12 cellular contexts compared by ENCODE assay signal in the genomic region with DNA sequence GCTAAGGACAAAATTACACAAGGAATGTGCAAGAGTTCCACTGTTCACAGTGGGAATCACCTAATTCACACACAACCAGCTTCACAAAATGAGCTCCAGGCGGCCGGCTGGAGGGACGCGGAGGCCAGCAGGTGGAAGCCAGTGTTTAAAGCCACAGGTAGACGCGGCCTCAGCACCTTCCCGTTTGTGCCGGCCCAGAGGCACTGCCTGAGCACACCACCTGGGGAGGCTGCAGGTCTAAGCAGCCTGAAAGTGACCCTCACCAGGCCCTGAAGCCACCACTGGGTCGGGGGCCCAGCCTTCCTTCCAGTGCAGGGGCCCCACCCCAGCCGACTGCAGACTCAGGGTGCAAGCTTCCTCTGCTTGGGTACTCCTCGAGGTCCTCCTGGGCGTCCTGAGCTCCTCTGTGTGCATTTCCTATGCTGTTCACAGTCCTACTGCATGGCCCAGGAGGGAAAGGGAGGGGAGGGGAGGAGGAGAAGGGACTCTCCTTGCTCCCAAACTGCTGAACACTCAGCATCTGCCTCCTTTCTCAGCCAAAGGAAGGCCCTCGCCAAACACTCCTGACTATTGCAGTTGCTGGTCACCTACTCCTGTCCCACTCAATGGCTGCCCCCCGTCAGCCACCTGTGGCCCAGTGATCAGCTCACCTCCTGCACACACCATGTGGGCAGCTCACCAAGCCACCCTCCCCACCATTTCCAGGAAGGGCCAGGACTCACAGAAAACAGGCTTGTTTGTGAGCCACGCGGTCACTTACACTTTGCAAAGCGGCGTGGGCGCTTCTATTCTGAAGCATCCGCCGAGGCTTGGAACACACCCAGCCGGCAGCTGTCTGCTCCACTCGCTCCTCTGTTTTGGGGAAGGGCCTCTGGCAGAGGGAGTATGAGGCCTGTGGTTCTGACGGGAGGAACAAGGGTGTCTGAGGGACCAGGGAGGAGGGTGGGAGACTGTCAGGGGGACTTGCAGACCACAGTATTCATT.
DNase-seq lines count a peak whose midpoint lies in the region; ATAC-seq lines count a peak whose summit lies in the region.
"Had no signal": no experiment of that assay in that cellular context is flagged by ENCODE, and none has a peak within 500 bp of the region (broad histone marks: within the 10 kb centered on the region; RNA-seq: fewer than 3 reads in every experiment).

No MANE protein-coding gene starts in this region.

- peak; percentile 76 for DNase-seq in Ammon's horn (ENCODE audit: low spot score)
- DNase-seq in NCI-H146 (lab: John Stamatoyannopoulos, UW) = peak; percentile 70
- DNase-seq in head of caudate nucleus = peak in 33 of 42 donors; percentile 39 to 78 (median 59)
- DNase-seq in occipital lobe (lab: John Stamatoyannopoulos, UW) = peak; percentile 76
- no peak for DNase-seq in NCI-H2107 treated with DMSO at 0.1 percent for 48 hours (lab: John Stamatoyannopoulos, UW; ENCODE audit: unreplicated experiment)
- no peak for DNase-seq in glomerular visceral epithelial cell (ENCODE audit: extremely low spot score)
- no peak for DNase-seq in cerebellar nuclear complex (lab: John Stamatoyannopoulos, UW)
- DNase-seq: CD4-positive, alpha-beta T cell; NCI-H510A; pancreas had no signal

- no peak for ATAC-seq in GM19351 (IDR thresholded peaks at IDR 0.05; ENCODE audit: unreplicated experiment)
- ATAC-seq: stimulated activated memory B cell treated with anti-CD40 and anti-IgM and Interleukin-4, amounts not matched to agents 10 μg/mL and 1 μg/mL and 100 μg/mL, for 72 hours had no signal

- intact Hi-C loops in head of caudate nucleus (cut with DNase I) = no loop called here

Comparison
In these comparisons a context has a peak if more than half of its experiments do, and no peak if none do; other contexts are left out.
1. DNase-seq: peak in Ammon's horn (single experiment), NCI-H146 (single experiment), head of caudate nucleus (33 of 42) and occipital lobe (single experiment); none in NCI-H2107 treated with DMSO at 0.1 percent for 48 hours (single experiment), glomerular visceral epithelial cell (single experiment) and cerebellar nuclear complex (0 of 2).